Comparison of ENCODE assay signal across 1 cellular context in the genomic region with DNA sequence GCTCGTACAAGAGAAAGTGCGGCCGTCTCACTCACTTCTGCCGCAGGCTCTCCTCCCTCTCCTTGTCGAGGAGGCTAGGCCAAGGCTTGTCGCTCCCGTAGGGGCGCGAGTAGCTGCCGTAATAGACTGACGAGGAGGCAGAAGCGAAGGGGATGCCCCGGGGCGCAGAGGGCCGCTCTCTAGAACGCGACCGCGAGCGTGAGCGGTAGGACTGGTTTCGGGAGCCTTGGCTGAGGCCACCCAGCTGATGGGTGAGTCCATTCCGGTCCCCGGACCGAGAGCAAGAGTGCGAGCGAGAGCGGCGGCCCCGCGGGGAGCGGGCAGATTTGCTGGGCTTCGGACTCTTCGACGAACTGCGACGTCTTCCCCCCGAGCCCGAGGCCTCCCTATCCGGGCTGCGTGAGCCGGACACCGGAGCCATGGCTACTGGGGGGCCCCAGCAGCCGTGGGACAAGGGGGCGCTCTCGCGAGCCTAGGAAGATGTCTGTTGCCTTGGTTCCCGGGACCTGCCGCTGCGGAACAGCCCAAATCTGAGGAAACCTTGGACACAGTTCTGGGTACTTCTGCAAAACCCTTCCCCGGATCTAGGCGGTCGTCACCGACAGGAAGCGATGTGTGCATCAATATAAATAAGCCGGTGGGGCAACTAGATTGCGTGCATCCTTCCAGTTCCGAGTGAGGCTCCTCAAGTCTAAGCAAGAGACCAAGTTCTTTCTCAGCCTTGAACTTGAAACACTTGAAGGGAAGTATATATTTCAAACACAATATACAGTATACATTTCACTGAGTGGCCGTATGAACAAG.
TF ChIP-seq lines count a peak whose summit lies in the region.

Gene NKAP, minus strand, starts transcription at position 567 of the 804 bp plus-strand sequence. Its CDS starts 146 bp downstream, at position 421.

TF ChIP-seq in HepG2, 621 proteins besides CTCF, POLR2A, EP300 and RAD21 (continued from another document and continues in another):
- TF ChIP-seq RBAK (CRISPR knock-in tag; IDR thresholded peaks at IDR 0.05) (no peak), ZBED4 (CRISPR knock-in tag; IDR thresholded peaks at IDR 0.05; ENCODE audit: borderline replicate concordance) (no peak; the same call in 1 of the 2 replicates), ZNF619 (CRISPR knock-in tag; IDR thresholded peaks at IDR 0.05) (no peak), TFDP1 (CRISPR knock-in tag; IDR thresholded peaks at IDR 0.05; ENCODE audit: borderline replicate concordance) (peak; percentile 30; the same call in 1 of the 2 replicates), MLLT10 (CRISPR knock-in tag; IDR thresholded peaks at IDR 0.05) (no peak), ZNF317 (CRISPR knock-in tag; IDR thresholded peaks at IDR 0.05) (0 out of 2 replicates have a peak, but pooled peaks have one; percentile 59), FOSL1 (CRISPR knock-in tag; IDR thresholded peaks at IDR 0.05; ENCODE audit: borderline replicate concordance) (no peak), ARID3A (IDR thresholded peaks at IDR 0.05; ENCODE audit: low read depth, low read length) (0 out of 2 replicates have a peak, but pooled peaks have one; percentile 42), CBX5 (CRISPR knock-in tag; IDR thresholded peaks at IDR 0.05; ENCODE audit: borderline replicate concordance) (no peak; the same call in 1 of the 2 replicates), ZNF547 (CRISPR knock-in tag; IDR thresholded peaks at IDR 0.05) (no peak), GABPA (IDR thresholded peaks at IDR 0.05; ENCODE audit: low read depth, low read length) (peak; percentile 80), GABPA (CRISPR knock-in tag; IDR thresholded peaks at IDR 0.05; ENCODE audit: low read depth) (peak; percentile 97), ARID5B (CRISPR knock-in tag; IDR thresholded peaks at IDR 0.05) (peak; percentile 56; the same call in 1 of the 2 replicates), ZNF337 (CRISPR knock-in tag; IDR thresholded peaks at IDR 0.05; ENCODE audit: borderline replicate concordance, low read depth) (no peak), NFATC3 (CRISPR knock-in tag; IDR thresholded peaks at IDR 0.05) (no peak), PBX3 (CRISPR knock-in tag; IDR thresholded peaks at IDR 0.05; ENCODE audit: borderline replicate concordance) (no peak), SCMH1 (CRISPR knock-in tag; IDR thresholded peaks at IDR 0.05; ENCODE audit: borderline replicate concordance) (no peak), SMYD3 (CRISPR knock-in tag; IDR thresholded peaks at IDR 0.05) (no peak), RXRA (CRISPR knock-in tag; IDR thresholded peaks at IDR 0.05) (peak; percentile 33; the same call in 1 of the 2 replicates), STAT5B (CRISPR knock-in tag; IDR thresholded peaks at IDR 0.05) (no peak), GPN1 (CRISPR knock-in tag; IDR thresholded peaks at IDR 0.05; ENCODE audit: borderline replicate concordance) (no peak), ZNF790 (CRISPR knock-in tag; IDR thresholded peaks at IDR 0.05; ENCODE audit: borderline replicate concordance) (no peak), TCF7L2 (IDR thresholded peaks at IDR 0.05; ENCODE audit: low read depth, low read length) (no peak), NFE2L1 (CRISPR knock-in tag; IDR thresholded peaks at IDR 0.05; ENCODE audit: borderline replicate concordance) (no peak), CENPT (CRISPR knock-in tag; IDR thresholded peaks at IDR 0.05; ENCODE audit: low read depth) (no peak), EZH2 (conservative IDR thresholded peaks at IDR 0.05; ENCODE audit: low read depth, low read length) (no peak), KAT7 (CRISPR knock-in tag; IDR thresholded peaks at IDR 0.05; ENCODE audit: borderline replicate concordance) (no peak; the same call in 1 of the 2 replicates), GMEB1 (CRISPR knock-in tag; IDR thresholded peaks at IDR 0.05; ENCODE audit: borderline replicate concordance) (no peak), ZNF883 (CRISPR knock-in tag; IDR thresholded peaks at IDR 0.05; ENCODE audit: not compliant biosample characterization) (no peak)
- TF ChIP-seq, protein P1, sequence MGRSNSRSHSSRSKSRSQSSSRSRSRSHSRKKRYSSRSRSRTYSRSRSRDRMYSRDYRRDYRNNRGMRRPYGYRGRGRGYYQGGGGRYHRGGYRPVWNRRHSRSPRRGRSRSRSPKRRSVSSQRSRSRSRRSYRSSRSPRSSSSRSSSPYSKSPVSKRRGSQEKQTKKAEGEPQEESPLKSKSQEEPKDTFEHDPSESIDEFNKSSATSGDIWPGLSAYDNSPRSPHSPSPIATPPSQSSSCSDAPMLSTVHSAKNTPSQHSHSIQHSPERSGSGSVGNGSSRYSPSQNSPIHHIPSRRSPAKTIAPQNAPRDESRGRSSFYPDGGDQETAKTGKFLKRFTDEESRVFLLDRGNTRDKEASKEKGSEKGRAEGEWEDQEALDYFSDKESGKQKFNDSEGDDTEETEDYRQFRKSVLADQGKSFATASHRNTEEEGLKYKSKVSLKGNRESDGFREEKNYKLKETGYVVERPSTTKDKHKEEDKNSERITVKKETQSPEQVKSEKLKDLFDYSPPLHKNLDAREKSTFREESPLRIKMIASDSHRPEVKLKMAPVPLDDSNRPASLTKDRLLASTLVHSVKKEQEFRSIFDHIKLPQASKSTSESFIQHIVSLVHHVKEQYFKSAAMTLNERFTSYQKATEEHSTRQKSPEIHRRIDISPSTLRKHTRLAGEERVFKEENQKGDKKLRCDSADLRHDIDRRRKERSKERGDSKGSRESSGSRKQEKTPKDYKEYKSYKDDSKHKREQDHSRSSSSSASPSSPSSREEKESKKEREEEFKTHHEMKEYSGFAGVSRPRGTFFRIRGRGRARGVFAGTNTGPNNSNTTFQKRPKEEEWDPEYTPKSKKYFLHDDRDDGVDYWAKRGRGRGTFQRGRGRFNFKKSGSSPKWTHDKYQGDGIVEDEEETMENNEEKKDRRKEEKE (IDR thresholded peaks at IDR 0.05), result no peak
- TF ChIP-seq, protein P2, sequence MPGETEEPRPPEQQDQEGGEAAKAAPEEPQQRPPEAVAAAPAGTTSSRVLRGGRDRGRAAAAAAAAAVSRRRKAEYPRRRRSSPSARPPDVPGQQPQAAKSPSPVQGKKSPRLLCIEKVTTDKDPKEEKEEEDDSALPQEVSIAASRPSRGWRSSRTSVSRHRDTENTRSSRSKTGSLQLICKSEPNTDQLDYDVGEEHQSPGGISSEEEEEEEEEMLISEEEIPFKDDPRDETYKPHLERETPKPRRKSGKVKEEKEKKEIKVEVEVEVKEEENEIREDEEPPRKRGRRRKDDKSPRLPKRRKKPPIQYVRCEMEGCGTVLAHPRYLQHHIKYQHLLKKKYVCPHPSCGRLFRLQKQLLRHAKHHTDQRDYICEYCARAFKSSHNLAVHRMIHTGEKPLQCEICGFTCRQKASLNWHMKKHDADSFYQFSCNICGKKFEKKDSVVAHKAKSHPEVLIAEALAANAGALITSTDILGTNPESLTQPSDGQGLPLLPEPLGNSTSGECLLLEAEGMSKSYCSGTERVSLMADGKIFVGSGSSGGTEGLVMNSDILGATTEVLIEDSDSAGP (CRISPR knock-in tag; IDR thresholded peaks at IDR 0.05; ENCODE audit: borderline replicate concordance), result peak; percentile 59; the same call in 1 of the 2 replicates
- TF ChIP-seq, protein P3, sequence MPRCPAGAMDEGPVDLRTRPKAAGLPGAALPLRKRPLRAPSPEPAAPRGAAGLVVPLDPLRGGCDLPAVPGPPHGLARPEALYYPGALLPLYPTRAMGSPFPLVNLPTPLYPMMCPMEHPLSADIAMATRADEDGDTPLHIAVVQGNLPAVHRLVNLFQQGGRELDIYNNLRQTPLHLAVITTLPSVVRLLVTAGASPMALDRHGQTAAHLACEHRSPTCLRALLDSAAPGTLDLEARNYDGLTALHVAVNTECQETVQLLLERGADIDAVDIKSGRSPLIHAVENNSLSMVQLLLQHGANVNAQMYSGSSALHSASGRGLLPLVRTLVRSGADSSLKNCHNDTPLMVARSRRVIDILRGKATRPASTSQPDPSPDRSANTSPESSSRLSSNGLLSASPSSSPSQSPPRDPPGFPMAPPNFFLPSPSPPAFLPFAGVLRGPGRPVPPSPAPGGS (CRISPR knock-in tag; IDR thresholded peaks at IDR 0.05), result no peak
